Comparison of ENCODE assay signal across 21 cellular contexts in genomic region chr10:12459338-12459737, GRCh38.
"Had no signal": no experiment of that assay in that cellular context is flagged by ENCODE, and none has a peak within 500 bp of the region (broad histone marks: within the 10 kb centered on the region; RNA-seq: fewer than 3 reads in every experiment).

No MANE protein-coding gene starts in this region.

- H3K27me3 ChIP-seq: body of pancreas, gastrocnemius medialis, hepatocyte, neural progenitor cell, spleen, transverse colon, uterus had no signal

- H3K9ac ChIP-seq: neural progenitor cell had no signal

- ATAC-seq: activated CD8-positive, alpha-beta T cell treated with anti-CD3 and anti-CD28 coated beads for 36 hours; activated naive CD8-positive, alpha-beta T cell treated with anti-CD3 and anti-CD28 coated beads, Interleukin-2, amount 50 U/mL, for 24 hours; activated T-cell treated with anti-CD3 and anti-CD28 coated beads, Interleukin-2, amount 50 U/mL, for 4 hours; activated T-helper 17 cell treated with anti-CD3 and anti-CD28 coated beads, Interleukin-2, amount 50 U/mL, for 72 hours; body of pancreas; gastrocnemius medialis; left cardiac atrium; left ventricle myocardium superior; naive thymus-derived CD8-positive, alpha-beta T cell; right cardiac atrium; T-cell had no signal

- H3K4me2 ChIP-seq: hepatocyte, neural progenitor cell had no signal

- DNase-seq: activated B cell treated with CpG ODN at 0.5 μM for 24 hours; activated CD4-positive, alpha-beta T cell treated with anti-CD3 and anti-CD28 coated beads, Interleukin-2, amount 50 U/mL, for 1 hour; activated CD8-positive, alpha-beta T cell treated with anti-CD3 and anti-CD28 coated beads for 36 hours; activated naive CD8-positive, alpha-beta T cell treated with anti-CD3 and anti-CD28 coated beads, Interleukin-2, amount 50 U/mL, for 24 hours; activated T-cell treated with anti-CD3 and anti-CD28 coated beads, Interleukin-2, amount 50 U/mL, for 4 hours; body of pancreas; effector CD8-positive, alpha-beta T cell; gastrocnemius medialis; left cardiac atrium; left ventricle myocardium superior; naive thymus-derived CD8-positive, alpha-beta T cell; occipital lobe; right cardiac atrium; spleen; stimulated activated naive CD4-positive, alpha-beta T cell; T-cell; transverse colon; uterus had no signal

- H3K4me3 ChIP-seq: body of pancreas, gastrocnemius medialis, hepatocyte, neural progenitor cell, spleen, transverse colon, uterus had no signal

- H3K27ac ChIP-seq: body of pancreas, gastrocnemius medialis, hepatocyte, neural progenitor cell, spleen, transverse colon, uterus had no signal

- H3K4me1 ChIP-seq: neural progenitor cell, uterus had no signal

- H2AFZ ChIP-seq: hepatocyte, neural progenitor cell had no signal

- H3K36me3 ChIP-seq: gastrocnemius medialis, neural progenitor cell, spleen, transverse colon, uterus had no signal

- H3K9me3 ChIP-seq: body of pancreas, gastrocnemius medialis, spleen, transverse colon, uterus had no signal
